ENCODE assay signal across 11 cellular contexts in the genomic region with DNA sequence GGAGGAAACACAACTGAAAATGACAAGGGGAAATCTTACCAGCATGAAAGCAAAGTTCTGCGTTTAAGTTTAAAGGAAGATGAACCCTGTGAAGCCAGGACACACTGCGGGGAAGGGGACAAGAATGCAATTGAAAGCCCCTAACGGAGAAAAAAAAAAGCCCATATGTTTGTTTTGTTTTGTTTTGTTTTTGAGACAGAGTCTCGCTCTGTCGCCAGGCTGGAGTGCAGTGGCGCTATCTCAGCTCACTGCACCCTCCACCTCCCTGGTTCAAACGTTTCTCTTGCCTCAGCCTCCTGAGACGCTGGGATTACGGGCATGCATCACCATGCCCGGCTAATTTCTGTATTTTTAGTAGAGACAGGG. TPM values are rescaled to one million over a fixed set of nuclear protein-coding genes. Genes with fewer than 3 reads are reported as not detected.
DNase-seq lines count a peak whose midpoint lies in the region; ATAC-seq and TF ChIP-seq lines count a peak whose summit lies in the region.
"Had no signal": no experiment of that assay in that cellular context is flagged by ENCODE, and none has a peak within 500 bp of the region (broad histone marks: within the 10 kb centered on the region; RNA-seq: fewer than 3 reads in every experiment).

No MANE protein-coding gene starts in this region.

- H3K27ac Mint-ChIP-seq in CD8-positive, alpha-beta T cell = peak overlapping the region; percentile 99
- H3K27ac Mint-ChIP-seq in IgD-negative memory B cell (peak overlapping the region; percentile 96 to 98 (median 98)), neural crest cell (ENCODE audit: unreplicated experiment) (no peak overlapping the region)
- H3K27ac Mint-ChIP-seq: nephron progenitor cell had no signal

- intact Hi-C loops in CD8-positive, alpha-beta T cell (cut with DNase I, micrococcal nuclease) = loop anchor here (5.0 to 10.0 kb wide), 5 partner anchors 273 to 1900 kb away; partner anchors contain the start of gene NPM1 (in 2 of the 2)
- intact Hi-C loops in adrenal gland (cut with DNase I) (loop anchor here (5.0 to 10.0 kb wide), 2 partner anchors 73 to 100 kb away; partner anchors contain the start of gene UBTD2 (in 1 of the 2)), posterior vena cava (cut with DNase I) (loop anchor here (5.0 to 10.0 kb wide), 2 partner anchors 78 to 270 kb away; no protein-coding TSS in a partner anchor)

- peaks cover 46% of the 10 kb centered on the region for H3K36me3 Mint-ChIP-seq in CD8-positive, alpha-beta T cell
- peaks cover 8% of the 10 kb centered on the region for H3K36me3 Mint-ChIP-seq in IgD-negative memory B cell
- H3K36me3 Mint-ChIP-seq in neural crest cell (ENCODE audit: low read depth) = peaks cover 5% of the 10 kb centered on the region

- H3K4me3 Mint-ChIP-seq in CD8-positive, alpha-beta T cell = peak overlapping the region; percentile 100
- H3K4me3 Mint-ChIP-seq in IgD-negative memory B cell (peak overlapping the region; percentile 96 to 99 (median 98)), neural crest cell (peak overlapping the region; percentile 94)

- DNase-seq in CD8-positive, alpha-beta T cell = peak in 3 of 7 experiments; percentile 34 to 46 (median 35)
- DNase-seq in adrenal gland (no peak), neural crest cell (ENCODE audit: low read depth, low spot score) (no peak), NCI-H1092 (lab: John Stamatoyannopoulos, UW) (no peak), posterior vena cava (ENCODE audit: low spot score) (no peak)
- no peak for DNase-seq in activated CD4-positive, CD25-positive, alpha-beta regulatory T cell treated with anti-CD3 and anti-CD28 coated beads, Interleukin-2, amount 50 U/mL, for 72 hours
- DNase-seq: H7, NCI-H1092 treated with DMSO at 0.1 percent for 48 hours, nephron progenitor cell had no signal

- POLR2A ChIA-PET in CD8-positive, alpha-beta T cell (lab: Charles Lee) = interaction anchor here (1.0 to 7.1 kb wide), 5 partner anchors 13 to 119 kb away, joined by 3 to 292 read pairs (median 3); partner anchors contain the start of gene UBTD2

- H3K4me1 Mint-ChIP-seq in CD8-positive, alpha-beta T cell (ENCODE audit: low read depth) = peaks cover 53% of the 10 kb centered on the region
- peaks cover 34 to 35% (median 34%) of the 10 kb centered on the region in 3 donors for H3K4me1 Mint-ChIP-seq in IgD-negative memory B cell
- H3K4me1 Mint-ChIP-seq in neural crest cell = peaks cover 42% of the 10 kb centered on the region

- no peaks in the 10 kb centered on the region for H3K27me3 Mint-ChIP-seq in CD8-positive, alpha-beta T cell (ENCODE audit: low read depth)
- H3K27me3 Mint-ChIP-seq in IgD-negative memory B cell (no peaks in the 10 kb centered on the region), neural crest cell (ENCODE audit: low read depth) (peaks cover 9% of the 10 kb centered on the region)

- peak overlapping the region; percentile 84 for H3K27ac ChIP-seq in CD8-positive, alpha-beta T cell (ENCODE audit: low read depth, low read length)
- H3K27ac ChIP-seq in adrenal gland = peak overlapping the region in 3 of 5 donors; percentile 38 to 73 (median 40)

- no peak for TF ChIP-seq CTCF in CD8-positive, alpha-beta T cell (IDR thresholded peaks at IDR 0.05)
- no peak for TF ChIP-seq CTCF in adrenal gland (IDR thresholded peaks at IDR 0.05)
- TF ChIP-seq CTCF in neural crest cell (conservative IDR thresholded peaks at IDR 0.05) = no peak

- peak overlapping the region; percentile 74 for H3K4me3 ChIP-seq in CD8-positive, alpha-beta T cell (ENCODE audit: low read depth, low read length)
- no peak overlapping the region for H3K4me3 ChIP-seq in adrenal gland

- H3K4me1 ChIP-seq in CD8-positive, alpha-beta T cell (ENCODE audit: insufficient read depth, low read length) = peaks cover 45% of the 10 kb centered on the region
- peaks cover 5 to 24% of the 10 kb centered on the region in 2 donors for H3K4me1 ChIP-seq in adrenal gland (replicated peaks in 1 of 2)

- H3K9me3 ChIP-seq in CD8-positive, alpha-beta T cell (ENCODE audit: low read length) = no peaks in the 10 kb centered on the region
- no peaks in the 10 kb centered on the region for H3K9me3 ChIP-seq in adrenal gland (replicated peaks in 1 of 3)

- H3K36me3 ChIP-seq in CD8-positive, alpha-beta T cell (ENCODE audit: insufficient read depth, low read length) = no peaks in the 10 kb centered on the region
- no peaks in the 10 kb centered on the region for H3K36me3 ChIP-seq in adrenal gland (replicated peaks in 1 of 2)

- CTCF ChIA-PET in CD8-positive, alpha-beta T cell (lab: Charles Lee) = interaction anchor here (8.6 to 10.4 kb wide), 2 partner anchors 12 to 79 kb away, joined by 179 to 197 read pairs; no protein-coding TSS in a partner anchor

- no peaks in the 10 kb centered on the region for H3K9me3 Mint-ChIP-seq in CD8-positive, alpha-beta T cell
- no peaks in the 10 kb centered on the region for H3K9me3 Mint-ChIP-seq in IgD-negative memory B cell
- no peaks in the 10 kb centered on the region for H3K9me3 Mint-ChIP-seq in neural crest cell

- 74 to 82% (median 80%) methylated on average over 10 of the region's 10 CpGs for WGBS in adrenal gland, 4 donors

- ATAC-seq in CD8-positive, alpha-beta T cell = no peak
- ATAC-seq in GM19395 (IDR thresholded peaks at IDR 0.05; ENCODE audit: unreplicated experiment) = no peak

- no peaks in the 10 kb centered on the region for H3K27me3 ChIP-seq in CD8-positive, alpha-beta T cell (ENCODE audit: insufficient read depth, low read length)
- H3K27me3 ChIP-seq in adrenal gland = no peaks in the 10 kb centered on the region

- TF ChIP-seq POLR2A in adrenal gland (IDR thresholded peaks at IDR 0.05) = no peak

RNA-seq across cellular contexts. Expression of gene STK10, which starts 2.9 kb away (rescaled TPM):
- 100 to 1,000 TPM; 172 to 182 TPM for total RNA-seq in CD8-positive, alpha-beta T cell
- polyA plus RNA-seq in IgD-negative memory B cell (87.9 TPM), adrenal gland (10 to 100 TPM in 2 of 3 donors, 1 to 10 TPM in 1; 5.5 to 17.1 (median 12.9) TPM)
- total RNA-seq in adrenal gland (10 to 100 TPM in 7 of 8 donors, 1 to 10 TPM in 1; 6.6 to 39.1 (median 24.8) TPM), neural crest cell (32.3 and 43.5 TPM in 2 replicates), posterior vena cava (10 to 100 TPM; 25.2 to 33.6 TPM)

RNA-seq across cellular contexts. Expression of gene EFCAB9, which starts 8.9 kb away (rescaled TPM):
- not detected for total RNA-seq in CD8-positive, alpha-beta T cell
- polyA plus RNA-seq in IgD-negative memory B cell (not detected), adrenal gland (not detected)
- total RNA-seq in adrenal gland (not detected), neural crest cell (0.37 TPM in 1 of 2 replicates, not detected in the other), posterior vena cava (not detected)
- total RNA-seq: H7 had no signal
